12 cellular contexts compared by ENCODE assay signal in genomic region chr6:90088009-90088408, GRCh38.
DNase-seq lines count a peak whose midpoint lies in the region; ATAC-seq, FAIRE-seq and TF ChIP-seq lines count a peak whose summit lies in the region.
"Had no signal": no experiment of that assay in that cellular context is flagged by ENCODE, and none has a peak within 500 bp of the region (broad histone marks: within the 10 kb centered on the region; RNA-seq: fewer than 3 reads in every experiment).

No MANE protein-coding gene starts in this region.

- H3K36me3 Mint-ChIP-seq in IgD-negative memory B cell (peaks cover 5% of the 10 kb centered on the region), astrocyte (ENCODE audit: low read depth, unreplicated experiment) (no peaks in the 10 kb centered on the region), memory B cell (peaks cover 16% of the 10 kb centered on the region)

- TF ChIP-seq CTCF in astrocyte (IDR thresholded peaks at IDR 0.05; ENCODE audit: insufficient read depth, low read depth, low read length): no peak
- TF ChIP-seq CTCF in MM.1S (IDR thresholded peaks at IDR 0.05; ENCODE audit: low read length): no peak

- peak; percentile 67 for DNase-seq in CD1c-positive myeloid dendritic cell (ENCODE audit: extremely low spot score)
- DNase-seq in astrocyte (ENCODE audit: low read depth): peak; percentile 84
- no peak for DNase-seq in memory B cell (ENCODE audit: low spot score in 2 of 2)
- no peak for DNase-seq in MM.1S
- DNase-seq in NCI-H2029 (lab: John Stamatoyannopoulos, UW): no peak
- no peak for DNase-seq in amniotic stem cell (lab: John Stamatoyannopoulos, UW)
- DNase-seq: activated CD4-positive, alpha-beta T cell treated with anti-CD3 and anti-CD28 coated beads, Interleukin-2, amount 10 ng/mL, durations not matched to agents 7 days and 5 days; NCI-H1105; posterior cingulate gyrus; stimulated activated naive CD4-positive, alpha-beta T cell treated with Interleukin-2 at 50 U/mL for 16 hours had no signal

- H3K27me3 ChIP-seq in astrocyte (ENCODE audit: insufficient read depth, low read length) (no peaks in the 10 kb centered on the region), MM.1S (replicated peaks; ENCODE audit: insufficient read depth, low read length) (no peaks in the 10 kb centered on the region)

- H3K4me2 ChIP-seq in astrocyte (ENCODE audit: low read length) (no peak overlapping the region), MM.1S (ENCODE audit: low read depth, low read length) (no peak overlapping the region)

- H3K4me3 Mint-ChIP-seq in IgD-negative memory B cell: no peak overlapping the region
- H3K4me3 Mint-ChIP-seq in astrocyte (ENCODE audit: unreplicated experiment): no peak overlapping the region
- H3K4me3 Mint-ChIP-seq in memory B cell: no peak overlapping the region
- H3K4me3 Mint-ChIP-seq: activated CD4-positive, alpha-beta T cell treated with anti-CD3 and anti-CD28 coated beads, Interleukin-2, amount 10 ng/mL, durations not matched to agents 7 days and 5 days had no signal

- H3K9me2 ChIP-seq in MM.1S (replicated peaks; ENCODE audit: insufficient read depth, low read length): no peaks in the 10 kb centered on the region

- H3K4me1 ChIP-seq in astrocyte (ENCODE audit: insufficient read depth, low read length): peaks cover 23% of the 10 kb centered on the region
- no peaks in the 10 kb centered on the region for H3K4me1 ChIP-seq in MM.1S (ENCODE audit: low read length)

- H3K27ac Mint-ChIP-seq in IgD-negative memory B cell: peak overlapping the region in 2 of 3 donors; percentile 39 to 78
- peak overlapping the region; percentile 96 for H3K27ac Mint-ChIP-seq in astrocyte (ENCODE audit: unreplicated experiment)
- H3K27ac Mint-ChIP-seq in memory B cell: peak overlapping the region; percentile 64
- H3K27ac Mint-ChIP-seq: activated CD4-positive, alpha-beta T cell treated with anti-CD3 and anti-CD28 coated beads, Interleukin-2, amount 10 ng/mL, durations not matched to agents 7 days and 5 days had no signal

- H3F3A ChIP-seq in MM.1S (ENCODE audit: insufficient read depth, low read length): no peaks in the 10 kb centered on the region

- H3K4me3 ChIP-seq in astrocyte (ENCODE audit: insufficient read depth, low read depth, low read length) (no peak overlapping the region), MM.1S (ENCODE audit: low read length) (no peak overlapping the region)

- H3K9ac ChIP-seq in astrocyte (ENCODE audit: low read length): no peak overlapping the region
- H3K9ac ChIP-seq in MM.1S (ENCODE audit: low read length): no peak overlapping the region

- H3K4me1 Mint-ChIP-seq in IgD-negative memory B cell (peaks cover 17 to 28% (median 23%) of the 10 kb centered on the region in 3 donors), astrocyte (ENCODE audit: low read depth, unreplicated experiment) (peaks cover 23% of the 10 kb centered on the region), memory B cell (peaks cover 33% of the 10 kb centered on the region)

- no peak overlapping the region for H2AFZ ChIP-seq in astrocyte (ENCODE audit: low read depth, low read length)
- H2AFZ ChIP-seq in MM.1S (ENCODE audit: low read length): no peak overlapping the region

- no peaks in the 10 kb centered on the region for H3K27me3 Mint-ChIP-seq in IgD-negative memory B cell
- no peaks in the 10 kb centered on the region for H3K27me3 Mint-ChIP-seq in astrocyte (ENCODE audit: low read depth, unreplicated experiment)
- H3K27me3 Mint-ChIP-seq in memory B cell: no peaks in the 10 kb centered on the region
- H3K27me3 Mint-ChIP-seq: activated CD4-positive, alpha-beta T cell treated with anti-CD3 and anti-CD28 coated beads, Interleukin-2, amount 10 ng/mL, durations not matched to agents 7 days and 5 days had no signal

- ATAC-seq in memory B cell (ENCODE audit: low read depth): no peak
- no peak for ATAC-seq in GM18511 (IDR thresholded peaks at IDR 0.05; ENCODE audit: unreplicated experiment)

- no peaks in the 10 kb centered on the region for H3K9me3 Mint-ChIP-seq in IgD-negative memory B cell
- peaks cover 5% of the 10 kb centered on the region for H3K9me3 Mint-ChIP-seq in astrocyte (ENCODE audit: unreplicated experiment)
- peaks cover 1% of the 10 kb centered on the region for H3K9me3 Mint-ChIP-seq in memory B cell

- H3K9me3 ChIP-seq in astrocyte (ENCODE audit: insufficient read depth, low read depth, low read length): no peaks in the 10 kb centered on the region
- H3K9me3 ChIP-seq in MM.1S (replicated peaks; ENCODE audit: insufficient read depth, low read length): no peaks in the 10 kb centered on the region

- no peaks in the 10 kb centered on the region for H4K20me1 ChIP-seq in astrocyte (ENCODE audit: insufficient read depth, low read length)
- H4K20me1 ChIP-seq in MM.1S (ENCODE audit: insufficient read depth, low read length): no peaks in the 10 kb centered on the region

- FAIRE-seq in astrocyte (lab: Jason Lieb, UNC): no peak

- H3K27ac ChIP-seq in astrocyte (ENCODE audit: low read depth, low read length): peak overlapping the region; percentile 67
- no peak overlapping the region for H3K27ac ChIP-seq in MM.1S (ENCODE audit: low read length)

- H3K36me3 ChIP-seq in astrocyte (ENCODE audit: insufficient read depth, low read length): no peaks in the 10 kb centered on the region
- no peaks in the 10 kb centered on the region for H3K36me3 ChIP-seq in MM.1S (replicated peaks; ENCODE audit: insufficient read depth, low read length)

- H3K79me2 ChIP-seq in astrocyte (ENCODE audit: insufficient read depth, low read length): no peaks in the 10 kb centered on the region
- H3K79me2 ChIP-seq in MM.1S (ENCODE audit: low read length): 0 out of 2 replicates have a peak, but pooled peaks cover 2% of the 10 kb centered on the region

Comparison
In these comparisons a context has a peak if more than half of its experiments do, and no peak if none do; other contexts are left out.
1. DNase-seq: peak in CD1c-positive myeloid dendritic cell (single experiment) and astrocyte (single experiment); none in memory B cell (0 of 2), MM.1S (single experiment), NCI-H2029 (single experiment) and amniotic stem cell (single experiment).
2. Peak in every context shown above with its lines, with median percentiles within 50 percentile points of each other: H3K27ac Mint-ChIP-seq.